ENCODE assay signal across 12 cellular contexts in genomic region chr3:169667710-169668080, GRCh38. TPM values are rescaled to one million over a fixed set of nuclear protein-coding genes. Genes with fewer than 3 reads are reported as not detected.
A peak's percentile ranks its signal among the peaks of the same experiment; 100 is the strongest.
DNase-seq lines count a peak whose midpoint lies in the region; ATAC-seq, FAIRE-seq and TF ChIP-seq lines count a peak whose summit lies in the region.
"Had no signal": no experiment of that assay in that cellular context is flagged by ENCODE, and none has a peak within 500 bp of the region (broad histone marks: within the 10 kb centered on the region; RNA-seq: fewer than 3 reads in every experiment).

No MANE protein-coding gene starts in this region.

- H3K4me3 Mint-ChIP-seq in CD8-positive, alpha-beta T cell = peak overlapping the region; percentile 26

- CTCF ChIA-PET in CD8-positive, alpha-beta T cell (lab: Charles Lee) = no interaction called here

- ATAC-seq in CD8-positive, alpha-beta T cell = no peak
- ATAC-seq in pancreas (no peak), GM21717 (IDR thresholded peaks at IDR 0.05; ENCODE audit: unreplicated experiment) (no peak)

- H3K9me3 ChIP-seq in CD8-positive, alpha-beta T cell (ENCODE audit: low read length) = no peaks in the 10 kb centered on the region
- peaks cover 0 to 2% (median 0%) of the 10 kb centered on the region in 4 donors for H3K9me3 ChIP-seq in esophagus muscularis mucosa
- H3K9me3 ChIP-seq in pancreas = no peaks in the 10 kb centered on the region

- H3K36me3 Mint-ChIP-seq in CD8-positive, alpha-beta T cell = no peaks in the 10 kb centered on the region

- H3K27ac Mint-ChIP-seq in CD8-positive, alpha-beta T cell = no peak overlapping the region

- no peak overlapping the region for H3K4me3 ChIP-seq in CD8-positive, alpha-beta T cell (ENCODE audit: low read depth, low read length)
- H3K4me3 ChIP-seq in esophagus muscularis mucosa = peak overlapping the region in 3 of 4 donors; percentile 48 to 61 (median 50)
- H3K4me3 ChIP-seq in pancreas = peak overlapping the region in 2 of 4 donors; percentile 35 to 46
- H3K4me3 ChIP-seq: GM12878 had no signal

- H3K27me3 ChIP-seq in CD8-positive, alpha-beta T cell (ENCODE audit: insufficient read depth, low read length) = peaks cover 45% of the 10 kb centered on the region
- H3K27me3 ChIP-seq in esophagus muscularis mucosa (peaks cover 4 to 97% (median 62%) of the 10 kb centered on the region in 4 donors), pancreas (peaks cover 0 to 7% (median 0%) of the 10 kb centered on the region in 4 donors)

- no peak for TF ChIP-seq CTCF in CD8-positive, alpha-beta T cell (IDR thresholded peaks at IDR 0.05)
- TF ChIP-seq CTCF in esophagus muscularis mucosa (IDR thresholded peaks at IDR 0.05) (no peak), pancreas (IDR thresholded peaks at IDR 0.05) (no peak)

- intact Hi-C loops in CD8-positive, alpha-beta T cell (cut with DNase I, micrococcal nuclease) = loop anchor here (5.0 to 10.0 kb wide), 3 partner anchors 97 to 803 kb away; partner anchors contain the start of genes ACTRT3 (in 1 of the 2) and TERC (in 1 of the 2)
- intact Hi-C loops in esophagus muscularis mucosa (cut with DNase I) = loop anchor here (2.0 to 10.0 kb wide), 5 partner anchors 80 to 713 kb away; no protein-coding TSS in a partner anchor
- intact Hi-C loops in pancreas (cut with DNase I) = loop anchor here in 2 of 3 donors (5.0 to 10.0 kb wide), 3 partner anchors 235 to 523 kb away; no protein-coding TSS in a partner anchor

- TF ChIP-seq EP300 in esophagus muscularis mucosa (IDR thresholded peaks at IDR 0.05) = no peak

- peaks cover 30% of the 10 kb centered on the region for H3K4me1 Mint-ChIP-seq in CD8-positive, alpha-beta T cell (ENCODE audit: low read depth)

- 20% methylated on average over 10 of the region's 10 CpGs for WGBS in esophagus muscularis mucosa
- WGBS in pancreas, 2 donors = 11 to 15% methylated on average over 10 of the region's 10 CpGs

- in situ Hi-C loops in KBM-7 (cut with MboI; ENCODE audit: low pct_unique_long_range_greater_than_20kb, low sequenced_read_pairs) = loop anchor here (25.0 kb wide), 1 partner anchor 530 kb away; no protein-coding TSS in a partner anchor

- FAIRE-seq in pancreas (lab: Jason Lieb, UNC) (no peak), HTR-8/SVneo (lab: Jason Lieb, UNC) (no peak)
- FAIRE-seq: GM12878 had no signal

- no peak overlapping the region for H3K27ac ChIP-seq in CD8-positive, alpha-beta T cell (ENCODE audit: low read depth, low read length)
- H3K27ac ChIP-seq in esophagus muscularis mucosa (replicated peaks in 1 of 4) (no peak overlapping the region), pancreas (peak overlapping the region; percentile 47 to 92 (median 82))
- H3K27ac ChIP-seq: HL-60 had no signal

- peaks cover 31% of the 10 kb centered on the region for H3K4me1 ChIP-seq in CD8-positive, alpha-beta T cell (ENCODE audit: insufficient read depth, low read length)
- peaks cover 32 to 41% (median 35%) of the 10 kb centered on the region in 4 donors for H3K4me1 ChIP-seq in esophagus muscularis mucosa
- H3K4me1 ChIP-seq in pancreas = peaks cover 3 to 8% (median 5%) of the 10 kb centered on the region in 3 donors

- no peak for DNase-seq in CD8-positive, alpha-beta T cell
- DNase-seq in KBM-7 (peak; percentile 2), esophagus muscularis mucosa (ENCODE audit: extremely low spot score) (no peak), pancreas (no peak), HTR-8/SVneo (ENCODE audit: insufficient read length, low spot score) (no peak), AG20443 (ENCODE audit: low spot score) (no peak)
- DNase-seq in stimulated activated CD4-positive, alpha-beta T cell treated with anti-CD3 and anti-CD28 coated beads, Interleukin-15, amount 100 ng/mL, for 24 hours = no peak
- DNase-seq: activated CD4-positive, alpha-beta T cell treated with anti-CD3 and anti-CD28 coated beads, Interleukin-2, amount 50 U/mL, for 48 hours; NK-92 treated with Interleukin-12 subunit alpha and Interleukin-12 subunit beta, amount 100 ng/mL, for 24 hours had no signal

- POLR2A ChIA-PET in CD8-positive, alpha-beta T cell (lab: Charles Lee) = no interaction called here

- no peak for TF ChIP-seq POLR2A in esophagus muscularis mucosa (IDR thresholded peaks at IDR 0.05; ENCODE audit: low read depth)

- H3K9me3 Mint-ChIP-seq in CD8-positive, alpha-beta T cell = peaks cover 5% of the 10 kb centered on the region

- H3K36me3 ChIP-seq in CD8-positive, alpha-beta T cell (ENCODE audit: insufficient read depth, low read length) = no peaks in the 10 kb centered on the region
- H3K36me3 ChIP-seq in esophagus muscularis mucosa = no peaks in the 10 kb centered on the region
- H3K36me3 ChIP-seq in pancreas = no peaks in the 10 kb centered on the region

- peaks cover 72% of the 10 kb centered on the region for H3K27me3 Mint-ChIP-seq in CD8-positive, alpha-beta T cell (ENCODE audit: low read depth)

RNA-seq across cellular contexts. Expression of gene MECOM, which starts 4.2 kb away (rescaled TPM):
- not detected for total RNA-seq in CD8-positive, alpha-beta T cell
- total RNA-seq in esophagus muscularis mucosa = 10 to 100 TPM; 11.7 to 19.1 (median 13.6) TPM
- total RNA-seq in pancreas = 10 to 100 TPM; 28.6 to 53.8 (median 47.5) TPM
- polyA plus RNA-seq in pancreas = 10 to 100 TPM in 1 of 2 donors, 1 to 10 TPM in 1; 8.7 to 19.6 TPM
- polyA plus RNA-seq: GM12878 had no signal

Comparison
In these comparisons a context has a peak if more than half of its experiments do, and no peak if none do; other contexts are left out.
1. H3K27ac ChIP-seq: peak in pancreas (4 of 4); none in CD8-positive, alpha-beta T cell (single experiment) and esophagus muscularis mucosa (0 of 4).
2. RNA of gene MECOM, which starts 4.2 kb away (total RNA-seq): 28.6 to 53.8 TPM in pancreas and 11.7 to 19.1 TPM in esophagus muscularis mucosa; not detected in CD8-positive, alpha-beta T cell; every median in the first group is over 10 times any median in the second.